8 cellular contexts compared by ENCODE assay signal in genomic region chr16:1474047-1474446, GRCh38. TPM values are rescaled to one million over a fixed set of nuclear protein-coding genes. Genes with fewer than 3 reads are reported as not detected.
DNase-seq lines count a peak whose midpoint lies in the region; ATAC-seq and TF ChIP-seq lines count a peak whose summit lies in the region.

No MANE protein-coding gene starts in this region.

- H3K4me2 ChIP-seq in PC-9 (peak overlapping the region; percentile 99), parathyroid adenoma (ENCODE audit: low read length) (peak overlapping the region; percentile 99)

- BruUV-seq in PC-9 (replicated peaks; lab: Mats Ljungman, UMichigan): TSS peak; percentile 58

- H3K9me2 ChIP-seq in PC-9 (ENCODE audit: insufficient read depth): no peaks in the 10 kb centered on the region

- WGBS in esophagus, 2 donors: 29 to 35% methylated on average over 15 of the region's 15 CpGs

- no peak for TF ChIP-seq CTCF in PC-9 (conservative IDR thresholded peaks at IDR 0.05)
- no peak for TF ChIP-seq CTCF in parathyroid adenoma (IDR thresholded peaks at IDR 0.05)

- no peaks in the 10 kb centered on the region for H3K9me3 ChIP-seq in PC-9 (ENCODE audit: insufficient read depth, low read depth)
- no peaks in the 10 kb centered on the region for H3K9me3 ChIP-seq in esophagus (ENCODE audit: control insufficient read depth in 2 of 2, insufficient read depth in 1 of 2, low read depth in 1 of 2, low read length in 1 of 2)
- H3K9me3 ChIP-seq in parathyroid adenoma (ENCODE audit: control insufficient read depth, low read length): no peaks in the 10 kb centered on the region

- POLR2A ChIA-PET in PC-9 (lab: Charles Lee; ENCODE audit: unreplicated experiment): no interaction called here

- H4K20me1 ChIP-seq in PC-9 (ENCODE audit: insufficient read depth): peaks cover 12% of the 10 kb centered on the region

- H3K36me3 ChIP-seq in PC-9 (ENCODE audit: low read depth): no peaks in the 10 kb centered on the region
- H3K36me3 ChIP-seq in esophagus (ENCODE audit: control insufficient read depth in 2 of 2, insufficient read depth in 2 of 2, low read length in 1 of 2): no peaks in the 10 kb centered on the region
- no peaks in the 10 kb centered on the region for H3K36me3 ChIP-seq in parathyroid adenoma (ENCODE audit: control insufficient read depth, insufficient read depth, low read length)

- H3K4me1 ChIP-seq in PC-9 (replicated peaks; ENCODE audit: insufficient read depth) (peaks cover 12% of the 10 kb centered on the region), esophagus (ENCODE audit: control insufficient read depth in 2 of 2, insufficient read depth in 2 of 2, low read length in 1 of 2) (peaks cover 0 to 11% of the 10 kb centered on the region in 2 donors), parathyroid adenoma (peaks cover 4% of the 10 kb centered on the region)

- no peak overlapping the region for H3K9ac ChIP-seq in parathyroid adenoma

- intact Hi-C loops in PC-9 (cut with micrococcal nuclease; ENCODE audit: unreplicated experiment): no loop called here

- H3F3A ChIP-seq in PC-9 (ENCODE audit: insufficient read depth, low read depth): no peaks in the 10 kb centered on the region

- CTCF ChIA-PET in PC-9 (lab: Charles Lee): no interaction called here

- H3K79me2 ChIP-seq in PC-9 (ENCODE audit: low read depth) (peaks cover 48% of the 10 kb centered on the region), parathyroid adenoma (peaks cover 20% of the 10 kb centered on the region)

- peak; percentile 18 for DNase-seq in ELR (ENCODE audit: low read depth)
- DNase-seq in PC-9: no peak
- DNase-seq in HuH-7.5 (ENCODE audit: low spot score): no peak
- DNase-seq in UCSD-AML1 (lab: John Stamatoyannopoulos, UW; ENCODE audit: unreplicated experiment): no peak
- no peak for DNase-seq in HCEC 1CT

- ATAC-seq in HG02588 (IDR thresholded peaks at IDR 0.05; ENCODE audit: unreplicated experiment): no peak

- H3K4me3 ChIP-seq in PC-9 (peak overlapping the region; percentile 99), esophagus (ENCODE audit: low read depth in 1 of 2, low read length in 2 of 2) (peak overlapping the region; percentile 84 to 95), parathyroid adenoma (ENCODE audit: low read depth, low read length) (peak overlapping the region; percentile 96)

- H3K27ac ChIP-seq in PC-9 (no peak overlapping the region; the same call in 1 of the 2 replicates), esophagus (ENCODE audit: low read depth in 2 of 2, low read length in 1 of 2) (peak overlapping the region in 1 of 2 donors; percentile 75), parathyroid adenoma (no peak overlapping the region)

- H2AFZ ChIP-seq in PC-9: peak overlapping the region; percentile 73
- peak overlapping the region; percentile 90 for H2AFZ ChIP-seq in parathyroid adenoma

- H3K27me3 ChIP-seq in PC-9 (ENCODE audit: insufficient read depth, low read depth) (no peaks in the 10 kb centered on the region), esophagus (ENCODE audit: control insufficient read depth in 1 of 2, insufficient read depth in 2 of 2, low read length in 2 of 2) (no peaks in the 10 kb centered on the region), parathyroid adenoma (ENCODE audit: control insufficient read depth, insufficient read depth, low read length) (no peaks in the 10 kb centered on the region)

RNA-seq across cellular contexts. Expression of gene CLCN7, which starts 0.8 kb away (rescaled TPM):
- 110 and 111 TPM in 2 replicates for total RNA-seq in PC-9 (2021)
- 10 to 100 TPM; 18.7 to 33.1 TPM for polyA plus RNA-seq in esophagus

RNA-seq across cellular contexts. Expression of gene PTX4, which starts 14.7 kb away (rescaled TPM):
- total RNA-seq in PC-9 (2021): 0.39 TPM in 1 of 2 replicates, not detected in the other
- polyA plus RNA-seq in esophagus: not detected

RNA-seq across cellular contexts. Expression of gene TELO2, which starts 19.1 kb away (rescaled TPM):
- total RNA-seq in PC-9 (2021): 56.0 and 67.6 TPM in 2 replicates
- 10 to 100 TPM; 32.6 to 60.8 TPM for polyA plus RNA-seq in esophagus

RNA-seq across cellular contexts. Expression of gene CCDC154, which starts 29.7 kb away (rescaled TPM):
- total RNA-seq in PC-9 (2021): 2.4 and 2.8 TPM in 2 replicates
- under 1 TPM; 0.44 to 0.98 TPM for polyA plus RNA-seq in esophagus

RNA-seq across cellular contexts. Expression of gene PERCC1, which starts 43.2 kb away (rescaled TPM):
- total RNA-seq in PC-9 (2021): not detected in 2 replicates
- polyA plus RNA-seq in esophagus: not detected
